Comparison of ENCODE assay signal across 1 cellular context in genomic region chr4:16896871-16897270, GRCh38.
TF ChIP-seq lines count a peak whose summit lies in the region.

No MANE protein-coding gene starts in this region.

TF ChIP-seq in endothelial cell of umbilical vein, 7 proteins besides CTCF, POLR2A, EP300 and RAD21 (continued from another document):
- TF ChIP-seq EZH2 (IDR thresholded peaks at IDR 0.05; ENCODE audit: borderline replicate concordance, low read depth, low read length, severe bottlenecking): no peak
- no peak for TF ChIP-seq POLR2AphosphoS5 (IDR thresholded peaks at IDR 0.05; ENCODE audit: insufficient read depth, low read depth, low read length)
- no peak for TF ChIP-seq JUN (IDR thresholded peaks at IDR 0.05; ENCODE audit: borderline replicate concordance, insufficient read depth, insufficient read length, low read depth)
- no peak for TF ChIP-seq GATA2 (IDR thresholded peaks at IDR 0.05; ENCODE audit: insufficient read depth, insufficient read length, low read depth, low read length)
- TF ChIP-seq, protein P1, sequence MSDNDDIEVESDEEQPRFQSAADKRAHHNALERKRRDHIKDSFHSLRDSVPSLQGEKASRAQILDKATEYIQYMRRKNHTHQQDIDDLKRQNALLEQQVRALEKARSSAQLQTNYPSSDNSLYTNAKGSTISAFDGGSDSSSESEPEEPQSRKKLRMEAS (IDR thresholded peaks at IDR 0.05; ENCODE audit: insufficient read depth, insufficient read length): no peak
- no peak for TF ChIP-seq FOS (IDR thresholded peaks at IDR 0.05; ENCODE audit: borderline replicate concordance, insufficient read depth, low read length)
